Comparison of ENCODE assay signal across 8 cellular contexts in the genomic region with DNA sequence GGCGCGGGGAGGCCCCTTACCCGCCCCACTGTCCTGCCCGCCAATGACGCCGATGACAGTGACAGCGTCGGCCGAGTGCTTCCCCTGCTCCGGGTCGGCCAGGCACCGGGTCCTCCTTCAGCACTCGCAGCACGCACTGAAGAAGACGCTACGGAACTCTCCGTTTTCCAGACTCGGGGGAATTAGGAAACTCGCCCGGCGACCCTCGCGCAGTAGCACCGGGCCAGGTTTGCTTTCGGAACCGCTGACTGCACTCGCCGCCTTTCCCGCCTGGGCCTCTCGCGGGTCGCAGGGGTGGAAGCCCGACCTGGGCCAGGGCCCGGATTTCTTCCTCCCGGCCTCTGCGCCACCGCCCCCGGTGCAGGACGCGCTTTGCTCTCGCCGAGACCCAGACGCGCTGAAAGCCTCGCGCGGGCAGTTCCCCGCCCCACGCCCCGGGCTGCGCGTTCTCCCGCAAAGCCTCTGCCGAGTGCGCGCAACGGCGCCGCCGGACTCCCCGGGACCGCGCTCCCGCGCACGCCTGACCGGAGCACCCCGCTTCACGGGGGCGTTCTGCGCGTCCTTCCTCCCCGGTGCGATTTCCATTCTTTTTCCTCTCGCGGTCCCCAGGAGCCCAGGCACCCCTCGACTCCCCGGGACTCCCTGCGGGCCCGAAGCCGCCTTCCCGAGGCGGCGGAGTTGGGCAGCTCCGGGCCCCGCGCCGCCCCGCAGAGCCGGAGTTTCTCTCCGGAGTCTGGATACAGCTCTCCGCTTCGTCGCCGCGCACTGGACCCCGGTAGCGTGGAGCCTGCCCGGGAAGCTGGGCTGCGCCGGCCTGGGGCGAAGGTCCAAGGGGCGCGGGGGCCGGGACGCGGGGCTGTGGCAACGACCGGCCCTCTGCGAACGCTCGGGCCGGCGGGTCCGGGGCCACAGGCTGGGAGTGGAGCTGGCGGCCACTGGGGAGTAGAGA. TPM values are rescaled to one million over a fixed set of nuclear protein-coding genes. Genes with fewer than 3 reads are reported as not detected.
A peak's percentile ranks its signal among the peaks of the same experiment; 100 is the strongest.
DNase-seq lines count a peak whose midpoint lies in the region; ATAC-seq and TF ChIP-seq lines count a peak whose summit lies in the region.
"Not testable (repeated sequence)": the region's sequence is repeated elsewhere in the genome, so short reads cannot be mapped to it uniquely, and the experiment has no call there.

No MANE protein-coding gene starts in this region.

- not testable (repeated sequence) for H3K27ac ChIP-seq in heart right ventricle; naive thymus-derived CD4-positive, alpha-beta T cell (ENCODE audit: low read depth, low read length)

- peaks cover 24 to 82% (median 69%) of the 10 kb centered on the region in 7 donors for H3K27me3 ChIP-seq in heart right ventricle
- not testable (repeated sequence) for H3K27me3 ChIP-seq in naive thymus-derived CD4-positive, alpha-beta T cell (ENCODE audit: control insufficient read depth in 2 of 2, insufficient read depth in 2 of 2, low read length in 2 of 2)

- CTCF ChIA-PET in activated CD4-positive, alpha-beta T cell treated with anti-CD3 and anti-CD28 coated beads for 36 hours (lab: Charles Lee); MCF 10A (lab: Yijun Ruan, JAX); naive thymus-derived CD4-positive, alpha-beta T cell (lab: Charles Lee): not testable (repeated sequence)

- peak overlapping the region; percentile 19 to 68 (median 50) for H3K4me3 ChIP-seq in heart right ventricle
- peak overlapping the region; percentile 24 for H3K4me3 ChIP-seq in naive thymus-derived CD4-positive, alpha-beta T cell (ENCODE audit: low read length)

- not testable (repeated sequence) for H3K9me3 ChIP-seq in heart right ventricle; naive thymus-derived CD4-positive, alpha-beta T cell (ENCODE audit: control insufficient read depth in 2 of 3, low read length in 3 of 3)

- H3K4me1 ChIP-seq in heart right ventricle: peaks cover 3 to 28% (median 22%) of the 10 kb centered on the region in 9 donors
- H3K4me1 ChIP-seq in naive thymus-derived CD4-positive, alpha-beta T cell (ENCODE audit: control insufficient read depth in 2 of 2, insufficient read depth in 2 of 2, low read length in 2 of 2): not testable (repeated sequence)

- DNase-seq in D341Med (ENCODE audit: low spot score) (peak; percentile 52), heart right ventricle (peak; percentile 10 to 34)
- peak; percentile 58 for DNase-seq in activated CD4-positive, alpha-beta T cell treated with anti-CD3 and anti-CD28 coated beads for 36 hours
- DNase-seq in MCF 10A (ENCODE audit: unreplicated experiment); stimulated activated naive B cell treated with anti-CD40 and anti-IgM and Interleukin-4, amounts not matched to agents 10 μg/mL and 1 μg/mL and 100 μg/mL, for 72 hours: not testable (repeated sequence)
- DNase-seq in naive thymus-derived CD4-positive, alpha-beta T cell: peak in 5 of 9 donors; percentile 25 to 55 (median 37)

- peak overlapping the region; percentile 66 for H3K4me3 Mint-ChIP-seq in activated CD4-positive, alpha-beta T cell treated with anti-CD3 and anti-CD28 coated beads for 36 hours
- H3K4me3 Mint-ChIP-seq in MCF 10A (ENCODE audit: unreplicated experiment): peak overlapping the region; percentile 52
- peak overlapping the region in 9 of 10 donors; percentile 45 to 84 (median 67) for H3K4me3 Mint-ChIP-seq in naive thymus-derived CD4-positive, alpha-beta T cell
- H3K4me3 Mint-ChIP-seq in stimulated activated naive B cell treated with anti-CD40 and anti-IgM and Interleukin-4, amounts not matched to agents 10 μg/mL and 1 μg/mL and 100 μg/mL, for 72 hours: peak overlapping the region; percentile 78 to 83

- POLR2A ChIA-PET in activated CD4-positive, alpha-beta T cell treated with anti-CD3 and anti-CD28 coated beads for 36 hours (lab: Charles Lee); MCF 10A (lab: Yijun Ruan, JAX); naive thymus-derived CD4-positive, alpha-beta T cell (lab: Charles Lee): not testable (repeated sequence)

- not testable (repeated sequence) for H3K36me3 ChIP-seq in heart right ventricle; naive thymus-derived CD4-positive, alpha-beta T cell (ENCODE audit: control insufficient read depth in 2 of 3, insufficient read depth in 3 of 3, low read length in 3 of 3)

- not testable (repeated sequence) for H3K4me1 Mint-ChIP-seq in activated CD4-positive, alpha-beta T cell treated with anti-CD3 and anti-CD28 coated beads for 36 hours; MCF 10A (ENCODE audit: insufficient read depth, unreplicated experiment)
- peaks cover 11 to 24% (median 12%) of the 10 kb centered on the region in 7 donors for H3K4me1 Mint-ChIP-seq in naive thymus-derived CD4-positive, alpha-beta T cell
- H3K4me1 Mint-ChIP-seq in stimulated activated naive B cell treated with anti-CD40 and anti-IgM and Interleukin-4, amounts not matched to agents 10 μg/mL and 1 μg/mL and 100 μg/mL, for 72 hours: peaks cover 7 to 11% of the 10 kb centered on the region in 2 donors

- H3K27me3 Mint-ChIP-seq in activated CD4-positive, alpha-beta T cell treated with anti-CD3 and anti-CD28 coated beads for 36 hours: peaks cover 21% of the 10 kb centered on the region
- peaks cover 27% of the 10 kb centered on the region for H3K27me3 Mint-ChIP-seq in MCF 10A (ENCODE audit: insufficient read depth, unreplicated experiment)
- H3K27me3 Mint-ChIP-seq in naive thymus-derived CD4-positive, alpha-beta T cell: peaks cover 18 to 47% (median 21%) of the 10 kb centered on the region in 5 donors
- H3K27me3 Mint-ChIP-seq in stimulated activated naive B cell treated with anti-CD40 and anti-IgM and Interleukin-4, amounts not matched to agents 10 μg/mL and 1 μg/mL and 100 μg/mL, for 72 hours: peaks cover 10 to 21% of the 10 kb centered on the region in 2 donors

- not testable (repeated sequence) for H3K36me3 Mint-ChIP-seq in activated CD4-positive, alpha-beta T cell treated with anti-CD3 and anti-CD28 coated beads for 36 hours (ENCODE audit: low read depth); MCF 10A (ENCODE audit: insufficient read depth, unreplicated experiment); naive thymus-derived CD4-positive, alpha-beta T cell; stimulated activated naive B cell treated with anti-CD40 and anti-IgM and Interleukin-4, amounts not matched to agents 10 μg/mL and 1 μg/mL and 100 μg/mL, for 72 hours

- TF ChIP-seq CTCF in MCF 10A (IDR thresholded peaks at IDR 0.05; ENCODE audit: unreplicated experiment); heart right ventricle (IDR thresholded peaks at IDR 0.05): not testable (repeated sequence)

- peak; percentile 66 for ATAC-seq in GM21515 (IDR thresholded peaks at IDR 0.05; ENCODE audit: unreplicated experiment)
- ATAC-seq in HG03520 (IDR thresholded peaks at IDR 0.05; ENCODE audit: unreplicated experiment): peak; percentile 59
- peak; percentile 85 for ATAC-seq in activated CD4-positive, alpha-beta T cell treated with anti-CD3 and anti-CD28 coated beads for 36 hours
- ATAC-seq in heart right ventricle: peak; percentile 69 to 82 (median 76)
- peak; percentile 84 for ATAC-seq in naive thymus-derived CD4-positive, alpha-beta T cell
- peak; percentile 87 to 90 for ATAC-seq in stimulated activated naive B cell treated with anti-CD40 and anti-IgM and Interleukin-4, amounts not matched to agents 10 μg/mL and 1 μg/mL and 100 μg/mL, for 72 hours (replicated peaks)

- H3K9me3 Mint-ChIP-seq in activated CD4-positive, alpha-beta T cell treated with anti-CD3 and anti-CD28 coated beads for 36 hours (ENCODE audit: low read depth); MCF 10A (ENCODE audit: unreplicated experiment); naive thymus-derived CD4-positive, alpha-beta T cell; stimulated activated naive B cell treated with anti-CD40 and anti-IgM and Interleukin-4, amounts not matched to agents 10 μg/mL and 1 μg/mL and 100 μg/mL, for 72 hours: not testable (repeated sequence)

- intact Hi-C loops in activated CD4-positive, alpha-beta T cell treated with anti-CD3 and anti-CD28 coated beads for 36 hours (cut with DNase I, micrococcal nuclease): loop anchor here in 1 of 2 experiments (10.0 kb wide), 1 partner anchor 229 kb away; the partner anchor contains the start of gene PAX8
- intact Hi-C loops in MCF 10A (cut with micrococcal nuclease); heart right ventricle (cut with DNase I); naive thymus-derived CD4-positive, alpha-beta T cell (cut with micrococcal nuclease): not testable (repeated sequence)

- 1 to 2% methylated on average over 8 to 115 of the region's 116 CpGs for WGBS in heart right ventricle, 2 donors

- not testable (repeated sequence) for BruUV-seq in MCF 10A (replicated peaks; lab: Mats Ljungman, UMichigan)

- H3K27ac Mint-ChIP-seq in activated CD4-positive, alpha-beta T cell treated with anti-CD3 and anti-CD28 coated beads for 36 hours; MCF 10A (ENCODE audit: low read depth, unreplicated experiment): not testable (repeated sequence)
- H3K27ac Mint-ChIP-seq in naive thymus-derived CD4-positive, alpha-beta T cell: peak overlapping the region in 1 of 9 donors; percentile 73
- peak overlapping the region; percentile 75 for H3K27ac Mint-ChIP-seq in stimulated activated naive B cell treated with anti-CD40 and anti-IgM and Interleukin-4, amounts not matched to agents 10 μg/mL and 1 μg/mL and 100 μg/mL, for 72 hours

RNA-seq across cellular contexts. Expression of gene FOXD4L1, which starts 4.9 kb away (rescaled TPM):
- under 1 TPM in 1 of 2 experiments, not detected in 1; 0.14 TPM for total RNA-seq in activated CD4-positive, alpha-beta T cell treated with anti-CD3 and anti-CD28 coated beads for 36 hours
- 0.63 and 0.98 TPM in 2 replicates for total RNA-seq in MCF 10A (2022)
- under 1 TPM in 3 of 10 donors, not detected in 7; 0.09 to 0.13 (median 0.12) TPM for total RNA-seq in heart right ventricle
- polyA plus RNA-seq in heart right ventricle: under 1 TPM in 1 of 2 donors, not detected in 1; 0.06 TPM
- under 1 TPM in 4 of 5 experiments, not detected in 1; 0.16 to 0.60 (median 0.35) TPM for total RNA-seq in naive thymus-derived CD4-positive, alpha-beta T cell
- polyA plus RNA-seq in naive thymus-derived CD4-positive, alpha-beta T cell: not detected
